ENCODE assay signal across 1 cellular context in genomic region chr11:102458531-102458930, GRCh38.
TF ChIP-seq lines count a peak whose summit lies in the region.

No MANE protein-coding gene starts in this region.

TF ChIP-seq in HepG2, 621 proteins besides CTCF, POLR2A, EP300 and RAD21 (continued from another document and continues in another):
- TF ChIP-seq KAT8 (CRISPR knock-in tag; IDR thresholded peaks at IDR 0.05) (no peak), AGO1 (IDR thresholded peaks at IDR 0.05; ENCODE audit: low read depth, low read length, poor library complexity, severe bottlenecking) (no peak), ZNF263 (CRISPR knock-in tag; IDR thresholded peaks at IDR 0.05) (no peak), ZNF468 (CRISPR knock-in tag; IDR thresholded peaks at IDR 0.05) (no peak), SOX13 (IDR thresholded peaks at IDR 0.05) (peak; percentile 52; the same call in 1 of the 2 replicates), SOX13 (CRISPR knock-in tag; conservative IDR thresholded peaks at IDR 0.05 in 1 of 2, IDR thresholded peaks at IDR 0.05 in 1 of 2) (peak in 1 of 2 experiments; percentile 87; a peak in 2 of 4 replicates), ZMYM4 (CRISPR knock-in tag; IDR thresholded peaks at IDR 0.05) (0 out of 2 replicates have a peak, but pooled peaks have one; percentile 15), ATF4 (CRISPR knock-in tag; IDR thresholded peaks at IDR 0.05) (peak in 1 of 2 experiments; percentile 87; a peak in 2 of 4 replicates), ISL2 (CRISPR knock-in tag; IDR thresholded peaks at IDR 0.05) (no peak), ZNF749 (CRISPR knock-in tag; IDR thresholded peaks at IDR 0.05; ENCODE audit: borderline replicate concordance) (no peak), RFXANK (CRISPR knock-in tag; IDR thresholded peaks at IDR 0.05) (no peak), REXO4 (CRISPR knock-in tag; IDR thresholded peaks at IDR 0.05; ENCODE audit: borderline replicate concordance) (no peak), FOSL2 (CRISPR knock-in tag; IDR thresholded peaks at IDR 0.05) (peak; percentile 53; the same call in 1 of the 2 replicates), CENPT (CRISPR knock-in tag; IDR thresholded peaks at IDR 0.05; ENCODE audit: low read depth) (no peak), HOXA7 (CRISPR knock-in tag; IDR thresholded peaks at IDR 0.05) (no peak), LCORL (IDR thresholded peaks at IDR 0.05) (no peak), LCORL (CRISPR knock-in tag; IDR thresholded peaks at IDR 0.05) (no peak), CEBPB (IDR thresholded peaks at IDR 0.05; ENCODE audit: borderline replicate concordance, low read depth, low read length) (peak; percentile 83), SAP130 (CRISPR knock-in tag; IDR thresholded peaks at IDR 0.05; ENCODE audit: low read depth) (peak; percentile 35), SP140L (CRISPR knock-in tag; IDR thresholded peaks at IDR 0.05; ENCODE audit: borderline replicate concordance) (no peak), SOX6 (IDR thresholded peaks at IDR 0.05) (no peak), SOX6 (CRISPR knock-in tag; IDR thresholded peaks at IDR 0.05) (peak; percentile 96), MAFG (CRISPR knock-in tag; IDR thresholded peaks at IDR 0.05) (no peak), ZNF280D (CRISPR knock-in tag; IDR thresholded peaks at IDR 0.05) (peak; percentile 58; the same call in 1 of the 2 replicates), ZNF605 (CRISPR knock-in tag; IDR thresholded peaks at IDR 0.05) (no peak), ZNF33A (CRISPR knock-in tag; IDR thresholded peaks at IDR 0.05; ENCODE audit: borderline replicate concordance) (no peak), HDAC2 (CRISPR knock-in tag; IDR thresholded peaks at IDR 0.05) (no peak), ZNF709 (CRISPR knock-in tag; IDR thresholded peaks at IDR 0.05) (no peak), ZNF75D (CRISPR knock-in tag; IDR thresholded peaks at IDR 0.05; ENCODE audit: borderline replicate concordance) (no peak), PAX8 (CRISPR knock-in tag; IDR thresholded peaks at IDR 0.05; ENCODE audit: borderline replicate concordance) (no peak), ZNF724P (CRISPR knock-in tag; IDR thresholded peaks at IDR 0.05; ENCODE audit: borderline replicate concordance) (no peak), ZNF10 (CRISPR knock-in tag; IDR thresholded peaks at IDR 0.05; ENCODE audit: borderline replicate concordance, low read depth) (no peak), JARID2 (CRISPR knock-in tag; IDR thresholded peaks at IDR 0.05; ENCODE audit: insufficient replicate concordance) (no peak)
- TF ChIP-seq, protein P1, sequence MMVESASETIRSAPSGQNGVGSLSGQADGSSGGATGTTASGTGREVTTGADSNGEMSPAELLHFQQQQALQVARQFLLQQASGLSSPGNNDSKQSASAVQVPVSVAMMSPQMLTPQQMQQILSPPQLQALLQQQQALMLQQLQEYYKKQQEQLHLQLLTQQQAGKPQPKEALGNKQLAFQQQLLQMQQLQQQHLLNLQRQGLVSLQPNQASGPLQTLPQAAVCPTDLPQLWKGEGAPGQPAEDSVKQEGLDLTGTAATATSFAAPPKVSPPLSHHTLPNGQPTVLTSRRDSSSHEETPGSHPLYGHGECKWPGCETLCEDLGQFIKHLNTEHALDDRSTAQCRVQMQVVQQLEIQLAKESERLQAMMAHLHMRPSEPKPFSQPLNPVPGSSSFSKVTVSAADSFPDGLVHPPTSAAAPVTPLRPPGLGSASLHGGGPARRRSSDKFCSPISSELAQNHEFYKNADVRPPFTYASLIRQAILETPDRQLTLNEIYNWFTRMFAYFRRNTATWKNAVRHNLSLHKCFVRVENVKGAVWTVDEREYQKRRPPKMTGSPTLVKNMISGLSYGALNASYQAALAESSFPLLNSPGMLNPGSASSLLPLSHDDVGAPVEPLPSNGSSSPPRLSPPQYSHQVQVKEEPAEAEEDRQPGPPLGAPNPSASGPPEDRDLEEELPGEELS (CRISPR knock-in tag; IDR thresholded peaks at IDR 0.05) = peak; percentile 85
- TF ChIP-seq, protein P2, sequence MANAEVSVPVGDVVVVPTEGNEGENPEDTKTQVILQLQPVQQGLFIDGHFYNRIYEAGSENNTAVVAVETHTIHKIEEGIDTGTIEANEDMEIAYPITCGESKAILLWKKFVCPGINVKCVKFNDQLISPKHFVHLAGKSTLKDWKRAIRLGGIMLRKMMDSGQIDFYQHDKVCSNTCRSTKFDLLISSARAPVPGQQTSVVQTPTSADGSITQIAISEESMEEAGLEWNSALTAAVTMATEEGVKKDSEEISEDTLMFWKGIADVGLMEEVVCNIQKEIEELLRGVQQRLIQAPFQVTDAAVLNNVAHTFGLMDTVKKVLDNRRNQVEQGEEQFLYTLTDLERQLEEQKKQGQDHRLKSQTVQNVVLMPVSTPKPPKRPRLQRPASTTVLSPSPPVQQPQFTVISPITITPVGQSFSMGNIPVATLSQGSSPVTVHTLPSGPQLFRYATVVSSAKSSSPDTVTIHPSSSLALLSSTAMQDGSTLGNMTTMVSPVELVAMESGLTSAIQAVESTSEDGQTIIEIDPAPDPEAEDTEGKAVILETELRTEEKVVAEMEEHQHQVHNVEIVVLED (CRISPR knock-in tag; IDR thresholded peaks at IDR 0.05; ENCODE audit: borderline replicate concordance) = no peak
- TF ChIP-seq, protein P3, sequence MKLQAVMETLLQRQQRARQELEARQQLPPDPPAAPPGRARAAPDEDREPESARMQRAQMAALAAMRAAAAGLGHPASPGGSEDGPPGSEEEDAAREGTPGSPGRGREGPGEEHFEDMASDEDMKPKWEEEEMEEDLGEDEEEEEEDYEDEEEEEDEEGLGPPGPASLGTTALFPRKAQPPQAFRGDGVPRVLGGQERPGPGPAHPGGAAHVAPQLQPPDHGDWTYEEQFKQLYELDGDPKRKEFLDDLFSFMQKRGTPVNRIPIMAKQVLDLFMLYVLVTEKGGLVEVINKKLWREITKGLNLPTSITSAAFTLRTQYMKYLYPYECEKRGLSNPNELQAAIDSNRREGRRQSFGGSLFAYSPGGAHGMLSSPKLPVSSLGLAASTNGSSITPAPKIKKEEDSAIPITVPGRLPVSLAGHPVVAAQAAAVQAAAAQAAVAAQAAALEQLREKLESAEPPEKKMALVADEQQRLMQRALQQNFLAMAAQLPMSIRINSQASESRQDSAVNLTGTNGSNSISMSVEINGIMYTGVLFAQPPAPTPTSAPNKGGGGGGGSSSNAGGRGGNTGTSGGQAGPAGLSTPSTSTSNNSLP (IDR thresholded peaks at IDR 0.05; ENCODE audit: low read depth, low read length) = no peak
- TF ChIP-seq, protein P4, sequence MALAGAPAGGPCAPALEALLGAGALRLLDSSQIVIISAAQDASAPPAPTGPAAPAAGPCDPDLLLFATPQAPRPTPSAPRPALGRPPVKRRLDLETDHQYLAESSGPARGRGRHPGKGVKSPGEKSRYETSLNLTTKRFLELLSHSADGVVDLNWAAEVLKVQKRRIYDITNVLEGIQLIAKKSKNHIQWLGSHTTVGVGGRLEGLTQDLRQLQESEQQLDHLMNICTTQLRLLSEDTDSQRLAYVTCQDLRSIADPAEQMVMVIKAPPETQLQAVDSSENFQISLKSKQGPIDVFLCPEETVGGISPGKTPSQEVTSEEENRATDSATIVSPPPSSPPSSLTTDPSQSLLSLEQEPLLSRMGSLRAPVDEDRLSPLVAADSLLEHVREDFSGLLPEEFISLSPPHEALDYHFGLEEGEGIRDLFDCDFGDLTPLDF (CRISPR knock-in tag; IDR thresholded peaks at IDR 0.05) = no peak
- TF ChIP-seq, protein P5, sequence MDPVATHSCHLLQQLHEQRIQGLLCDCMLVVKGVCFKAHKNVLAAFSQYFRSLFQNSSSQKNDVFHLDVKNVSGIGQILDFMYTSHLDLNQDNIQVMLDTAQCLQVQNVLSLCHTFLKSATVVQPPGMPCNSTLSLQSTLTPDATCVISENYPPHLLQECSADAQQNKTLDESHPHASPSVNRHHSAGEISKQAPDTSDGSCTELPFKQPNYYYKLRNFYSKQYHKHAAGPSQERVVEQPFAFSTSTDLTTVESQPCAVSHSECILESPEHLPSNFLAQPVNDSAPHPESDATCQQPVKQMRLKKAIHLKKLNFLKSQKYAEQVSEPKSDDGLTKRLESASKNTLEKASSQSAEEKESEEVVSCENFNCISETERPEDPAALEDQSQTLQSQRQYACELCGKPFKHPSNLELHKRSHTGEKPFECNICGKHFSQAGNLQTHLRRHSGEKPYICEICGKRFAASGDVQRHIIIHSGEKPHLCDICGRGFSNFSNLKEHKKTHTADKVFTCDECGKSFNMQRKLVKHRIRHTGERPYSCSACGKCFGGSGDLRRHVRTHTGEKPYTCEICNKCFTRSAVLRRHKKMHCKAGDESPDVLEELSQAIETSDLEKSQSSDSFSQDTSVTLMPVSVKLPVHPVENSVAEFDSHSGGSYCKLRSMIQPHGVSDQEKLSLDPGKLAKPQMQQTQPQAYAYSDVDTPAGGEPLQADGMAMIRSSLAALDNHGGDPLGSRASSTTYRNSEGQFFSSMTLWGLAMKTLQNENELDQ (CRISPR knock-in tag; IDR thresholded peaks at IDR 0.05; ENCODE audit: borderline replicate concordance) = no peak
- TF ChIP-seq, protein P6, sequence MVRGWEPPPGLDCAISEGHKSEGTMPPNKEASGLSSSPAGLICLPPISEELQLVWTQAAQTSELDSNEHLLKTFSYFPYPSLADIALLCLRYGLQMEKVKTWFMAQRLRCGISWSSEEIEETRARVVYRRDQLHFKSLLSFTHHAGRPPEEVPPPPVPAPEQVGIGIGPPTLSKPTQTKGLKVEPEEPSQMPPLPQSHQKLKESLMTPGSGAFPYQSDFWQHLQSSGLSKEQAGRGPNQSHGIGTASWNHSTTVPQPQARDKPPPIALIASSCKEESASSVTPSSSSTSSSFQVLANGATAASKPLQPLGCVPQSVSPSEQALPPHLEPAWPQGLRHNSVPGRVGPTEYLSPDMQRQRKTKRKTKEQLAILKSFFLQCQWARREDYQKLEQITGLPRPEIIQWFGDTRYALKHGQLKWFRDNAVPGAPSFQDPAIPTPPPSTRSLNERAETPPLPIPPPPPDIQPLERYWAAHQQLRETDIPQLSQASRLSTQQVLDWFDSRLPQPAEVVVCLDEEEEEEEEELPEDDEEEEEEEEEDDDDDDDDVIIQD (CRISPR knock-in tag; IDR thresholded peaks at IDR 0.05; ENCODE audit: low read depth) = 0 out of 2 replicates have a peak, but pooled peaks have one; percentile 20
